ENCODE assay signal across 8 cellular contexts in genomic region chr11:353315-353857, GRCh38. TPM values are rescaled to one million over a fixed set of nuclear protein-coding genes. Genes with fewer than 3 reads are reported as not detected.
DNase-seq lines count a peak whose midpoint lies in the region; ATAC-seq and TF ChIP-seq lines count a peak whose summit lies in the region.

No MANE protein-coding gene starts in this region.

- peak in 1 of 2 donors; percentile 66 for ATAC-seq in upper lobe of left lung (ENCODE audit: low FRiP score in 2 of 2)

- H3K27me3 Mint-ChIP-seq in dendritic cell treated with granulocyte-macrophage colony-stimulating factor and Interleukin-4, amounts not matched to agents 40 ng/mL and 50 ng/mL, for 4 days: peaks cover 55% of the 10 kb centered on the region
- no peaks in the 10 kb centered on the region for H3K27me3 Mint-ChIP-seq in mesothelial cell of epicardium (ENCODE audit: low read depth)

- no peak overlapping the region for H3K4me3 ChIP-seq in upper lobe of left lung

- H3K36me3 ChIP-seq in upper lobe of left lung: no peaks in the 10 kb centered on the region

- intact Hi-C loops in dendritic cell treated with granulocyte-macrophage colony-stimulating factor and Interleukin-4, amounts not matched to agents 40 ng/mL and 50 ng/mL, for 4 days (cut with micrococcal nuclease): loop anchor here (5.0 kb wide), 1 partner anchor 41 kb away; the partner anchor contains the start of gene IFITM1

- no peak for TF ChIP-seq EP300 in upper lobe of left lung (IDR thresholded peaks at IDR 0.05)

- H3K36me3 Mint-ChIP-seq in dendritic cell treated with granulocyte-macrophage colony-stimulating factor and Interleukin-4, amounts not matched to agents 40 ng/mL and 50 ng/mL, for 4 days (ENCODE audit: low read depth): no peaks in the 10 kb centered on the region
- H3K36me3 Mint-ChIP-seq in mesothelial cell of epicardium: no peaks in the 10 kb centered on the region

- TF ChIP-seq POLR2A in upper lobe of left lung (IDR thresholded peaks at IDR 0.05): peak in 1 of 4 donors; percentile 16

- TF ChIP-seq CTCF in mesothelial cell of epicardium (IDR thresholded peaks at IDR 0.05; ENCODE audit: unreplicated experiment) (no peak), upper lobe of left lung (IDR thresholded peaks at IDR 0.05) (no peak)

- H3K27ac Mint-ChIP-seq in dendritic cell treated with granulocyte-macrophage colony-stimulating factor and Interleukin-4, amounts not matched to agents 40 ng/mL and 50 ng/mL, for 4 days: peak overlapping the region; percentile 1
- H3K27ac Mint-ChIP-seq in mesothelial cell of epicardium: peak overlapping the region; percentile 98

- no peak overlapping the region for H3K4me3 Mint-ChIP-seq in dendritic cell treated with granulocyte-macrophage colony-stimulating factor and Interleukin-4, amounts not matched to agents 40 ng/mL and 50 ng/mL, for 4 days
- H3K4me3 Mint-ChIP-seq in mesothelial cell of epicardium: no peak overlapping the region

- peak overlapping the region; percentile 98 to 100 (median 98) for H3K27ac ChIP-seq in upper lobe of left lung

- peaks cover 26 to 33% (median 28%) of the 10 kb centered on the region in 4 donors for H3K4me1 ChIP-seq in upper lobe of left lung

- H3K27me3 ChIP-seq in upper lobe of left lung: no peaks in the 10 kb centered on the region

- DNase-seq in activated effector memory CD4-positive, alpha-beta T cell treated with anti-CD3 and anti-CD28 coated beads, Interleukin-2, amount 50 U/mL, for 16 hours: peak; percentile 61
- DNase-seq in activated effector memory CD4-positive, alpha-beta T cell treated with Interleukin-2 at 50 U/mL for 16 hours: no peak
- DNase-seq in mesothelial cell of epicardium (ENCODE audit: low spot score in 2 of 2, unreplicated experiment in 2 of 2) (no peak), upper lobe of left lung (peak; percentile 82), NCI-H2029 treated with DMSO at 0.1 percent for 48 hours (lab: John Stamatoyannopoulos, UW) (no peak), DMS 273 treated with DMSO at 0.1 percent for 48 hours (lab: John Stamatoyannopoulos, UW) (no peak)
- no peak for DNase-seq in activated CD4-positive, CD25-positive, alpha-beta regulatory T cell (lab: John Stamatoyannopoulos, UW)

- no peaks in the 10 kb centered on the region for H3K9me3 Mint-ChIP-seq in dendritic cell treated with granulocyte-macrophage colony-stimulating factor and Interleukin-4, amounts not matched to agents 40 ng/mL and 50 ng/mL, for 4 days
- no peaks in the 10 kb centered on the region for H3K9me3 Mint-ChIP-seq in mesothelial cell of epicardium

- H3K9me3 ChIP-seq in upper lobe of left lung: no peaks in the 10 kb centered on the region

- WGBS in upper lobe of left lung, 2 donors: 33 to 35% methylated on average over 12 of the region's 12 CpGs

- H3K4me1 Mint-ChIP-seq in dendritic cell treated with granulocyte-macrophage colony-stimulating factor and Interleukin-4, amounts not matched to agents 40 ng/mL and 50 ng/mL, for 4 days (ENCODE audit: low read depth): peaks cover 43% of the 10 kb centered on the region
- H3K4me1 Mint-ChIP-seq in mesothelial cell of epicardium: peaks cover 45% of the 10 kb centered on the region

RNA-seq across cellular contexts. Expression of gene B4GALNT4, which starts 15.9 kb away (rescaled TPM):
- 294 to 314 TPM (median 300 TPM) in 3 replicates for total RNA-seq in mesothelial cell of epicardium
- 1 to 10 TPM in 1 of 6 donors, under 1 TPM in 4, not detected in 1; 0.23 to 2.1 (median 0.54) TPM for total RNA-seq in upper lobe of left lung

RNA-seq across cellular contexts. Expression of gene IFITM3, which starts 32.7 kb away (rescaled TPM):
- total RNA-seq in mesothelial cell of epicardium (540 to 561 TPM (median 547 TPM) in 3 replicates), upper lobe of left lung (100 to 1,000 TPM; 132 to 860 (median 360) TPM)

RNA-seq across cellular contexts. Expression of gene IFITM1, which starts 39.5 kb away (rescaled TPM):
- total RNA-seq in mesothelial cell of epicardium (120 to 128 TPM (median 122 TPM) in 3 replicates), upper lobe of left lung (100 to 1,000 TPM in 1 of 6 donors, 10 to 100 TPM in 5; 16.8 to 119 (median 74.5) TPM)

RNA-seq across cellular contexts. Expression of gene PKP3, which starts 40.6 kb away (rescaled TPM):
- total RNA-seq in mesothelial cell of epicardium (57.5 to 65.7 TPM (median 58.8 TPM) in 3 replicates), upper lobe of left lung (10 to 100 TPM; 33.4 to 86.3 (median 55.2) TPM)

RNA-seq across cellular contexts. Expression of gene IFITM2, which starts 45.8 kb away (rescaled TPM):
- total RNA-seq in mesothelial cell of epicardium (208 to 224 TPM (median 210 TPM) in 3 replicates), upper lobe of left lung (100 to 1,000 TPM; 113 to 704 (median 271) TPM)

Comparison
In these comparisons a context has a peak if more than half of its experiments do, and no peak if none do; other contexts are left out.
1. DNase-seq: peak in activated effector memory CD4-positive, alpha-beta T cell treated with anti-CD3 and anti-CD28 coated beads, Interleukin-2, amount 50 U/mL, for 16 hours (single experiment) and upper lobe of left lung (2 of 2); none in activated effector memory CD4-positive, alpha-beta T cell treated with Interleukin-2 at 50 U/mL for 16 hours (single experiment), mesothelial cell of epicardium (0 of 2), activated CD4-positive, CD25-positive, alpha-beta regulatory T cell (0 of 4), NCI-H2029 treated with DMSO at 0.1 percent for 48 hours (single experiment) and DMS 273 treated with DMSO at 0.1 percent for 48 hours (single experiment).
2. RNA of gene B4GALNT4, which starts 15.9 kb away (total RNA-seq): 294 to 314 TPM in mesothelial cell of epicardium; 0.23 to 2.1 TPM in upper lobe of left lung; every median in the first group is over 10 times any median in the second.